In the genomic region with DNA sequence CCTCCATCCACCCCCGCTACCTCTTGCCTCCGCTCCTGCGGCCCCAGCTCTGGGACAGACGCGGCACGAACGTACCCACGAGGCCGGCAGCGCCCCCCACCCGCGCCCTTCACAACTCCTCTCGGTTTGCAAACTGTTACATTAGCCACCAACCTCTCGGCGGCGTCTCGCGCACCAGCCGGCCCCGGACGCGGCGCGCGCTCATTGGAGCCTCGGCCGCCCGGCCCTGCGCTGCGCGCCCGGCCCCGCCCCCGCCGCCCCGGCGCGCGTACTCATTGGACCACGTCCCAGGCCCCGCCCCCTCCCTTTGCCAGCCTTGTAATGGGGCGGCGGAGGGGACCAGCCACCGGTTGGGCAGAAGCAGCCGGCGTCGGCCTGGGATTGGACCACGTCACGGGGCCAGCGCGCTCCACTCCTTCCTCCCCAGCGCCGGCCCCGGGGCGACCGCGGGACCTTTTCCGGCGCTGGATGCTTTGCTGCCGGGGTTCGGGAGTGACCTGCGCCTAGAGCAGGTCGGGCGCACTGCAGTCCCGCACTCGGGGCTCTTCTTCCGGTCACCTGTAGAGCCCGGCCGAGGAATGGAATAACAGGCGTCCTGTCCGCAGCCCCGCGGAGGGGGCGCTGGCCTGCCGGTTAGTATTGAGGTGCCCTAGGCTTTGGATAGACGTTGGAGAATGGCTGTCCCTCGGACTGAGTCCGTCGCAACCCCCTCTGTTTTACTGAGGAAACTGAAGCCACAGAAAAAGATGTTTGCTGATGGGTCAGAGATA, we compare ENCODE assay signal across 1 cellular context.
TF ChIP-seq lines count a peak whose summit lies in the region.

A gene with protein sequence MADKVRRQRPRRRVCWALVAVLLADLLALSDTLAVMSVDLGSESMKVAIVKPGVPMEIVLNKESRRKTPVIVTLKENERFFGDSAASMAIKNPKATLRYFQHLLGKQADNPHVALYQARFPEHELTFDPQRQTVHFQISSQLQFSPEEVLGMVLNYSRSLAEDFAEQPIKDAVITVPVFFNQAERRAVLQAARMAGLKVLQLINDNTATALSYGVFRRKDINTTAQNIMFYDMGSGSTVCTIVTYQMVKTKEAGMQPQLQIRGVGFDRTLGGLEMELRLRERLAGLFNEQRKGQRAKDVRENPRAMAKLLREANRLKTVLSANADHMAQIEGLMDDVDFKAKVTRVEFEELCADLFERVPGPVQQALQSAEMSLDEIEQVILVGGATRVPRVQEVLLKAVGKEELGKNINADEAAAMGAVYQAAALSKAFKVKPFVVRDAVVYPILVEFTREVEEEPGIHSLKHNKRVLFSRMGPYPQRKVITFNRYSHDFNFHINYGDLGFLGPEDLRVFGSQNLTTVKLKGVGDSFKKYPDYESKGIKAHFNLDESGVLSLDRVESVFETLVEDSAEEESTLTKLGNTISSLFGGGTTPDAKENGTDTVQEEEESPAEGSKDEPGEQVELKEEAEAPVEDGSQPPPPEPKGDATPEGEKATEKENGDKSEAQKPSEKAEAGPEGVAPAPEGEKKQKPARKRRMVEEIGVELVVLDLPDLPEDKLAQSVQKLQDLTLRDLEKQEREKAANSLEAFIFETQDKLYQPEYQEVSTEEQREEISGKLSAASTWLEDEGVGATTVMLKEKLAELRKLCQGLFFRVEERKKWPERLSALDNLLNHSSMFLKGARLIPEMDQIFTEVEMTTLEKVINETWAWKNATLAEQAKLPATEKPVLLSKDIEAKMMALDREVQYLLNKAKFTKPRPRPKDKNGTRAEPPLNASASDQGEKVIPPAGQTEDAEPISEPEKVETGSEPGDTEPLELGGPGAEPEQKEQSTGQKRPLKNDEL (minus strand): TSS at position 206 of the 770 bp plus-strand sequence. CDS start 1,045 bp downstream, outside the sequence.

TF ChIP-seq in HepG2, 621 proteins besides CTCF, POLR2A, EP300 and RAD21 (continued from another document and continues in another):
- TF ChIP-seq, protein P1, sequence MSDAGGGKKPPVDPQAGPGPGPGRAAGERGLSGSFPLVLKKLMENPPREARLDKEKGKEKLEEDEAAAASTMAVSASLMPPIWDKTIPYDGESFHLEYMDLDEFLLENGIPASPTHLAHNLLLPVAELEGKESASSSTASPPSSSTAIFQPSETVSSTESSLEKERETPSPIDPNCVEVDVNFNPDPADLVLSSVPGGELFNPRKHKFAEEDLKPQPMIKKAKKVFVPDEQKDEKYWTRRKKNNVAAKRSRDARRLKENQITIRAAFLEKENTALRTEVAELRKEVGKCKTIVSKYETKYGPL (CRISPR knock-in tag; IDR thresholded peaks at IDR 0.05) = no peak
- peak; percentile 56 for TF ChIP-seq GABPA (IDR thresholded peaks at IDR 0.05; ENCODE audit: low read depth, low read length)
- TF ChIP-seq GABPA (CRISPR knock-in tag; IDR thresholded peaks at IDR 0.05; ENCODE audit: low read depth) = peak; percentile 85
- TF ChIP-seq, protein P2, sequence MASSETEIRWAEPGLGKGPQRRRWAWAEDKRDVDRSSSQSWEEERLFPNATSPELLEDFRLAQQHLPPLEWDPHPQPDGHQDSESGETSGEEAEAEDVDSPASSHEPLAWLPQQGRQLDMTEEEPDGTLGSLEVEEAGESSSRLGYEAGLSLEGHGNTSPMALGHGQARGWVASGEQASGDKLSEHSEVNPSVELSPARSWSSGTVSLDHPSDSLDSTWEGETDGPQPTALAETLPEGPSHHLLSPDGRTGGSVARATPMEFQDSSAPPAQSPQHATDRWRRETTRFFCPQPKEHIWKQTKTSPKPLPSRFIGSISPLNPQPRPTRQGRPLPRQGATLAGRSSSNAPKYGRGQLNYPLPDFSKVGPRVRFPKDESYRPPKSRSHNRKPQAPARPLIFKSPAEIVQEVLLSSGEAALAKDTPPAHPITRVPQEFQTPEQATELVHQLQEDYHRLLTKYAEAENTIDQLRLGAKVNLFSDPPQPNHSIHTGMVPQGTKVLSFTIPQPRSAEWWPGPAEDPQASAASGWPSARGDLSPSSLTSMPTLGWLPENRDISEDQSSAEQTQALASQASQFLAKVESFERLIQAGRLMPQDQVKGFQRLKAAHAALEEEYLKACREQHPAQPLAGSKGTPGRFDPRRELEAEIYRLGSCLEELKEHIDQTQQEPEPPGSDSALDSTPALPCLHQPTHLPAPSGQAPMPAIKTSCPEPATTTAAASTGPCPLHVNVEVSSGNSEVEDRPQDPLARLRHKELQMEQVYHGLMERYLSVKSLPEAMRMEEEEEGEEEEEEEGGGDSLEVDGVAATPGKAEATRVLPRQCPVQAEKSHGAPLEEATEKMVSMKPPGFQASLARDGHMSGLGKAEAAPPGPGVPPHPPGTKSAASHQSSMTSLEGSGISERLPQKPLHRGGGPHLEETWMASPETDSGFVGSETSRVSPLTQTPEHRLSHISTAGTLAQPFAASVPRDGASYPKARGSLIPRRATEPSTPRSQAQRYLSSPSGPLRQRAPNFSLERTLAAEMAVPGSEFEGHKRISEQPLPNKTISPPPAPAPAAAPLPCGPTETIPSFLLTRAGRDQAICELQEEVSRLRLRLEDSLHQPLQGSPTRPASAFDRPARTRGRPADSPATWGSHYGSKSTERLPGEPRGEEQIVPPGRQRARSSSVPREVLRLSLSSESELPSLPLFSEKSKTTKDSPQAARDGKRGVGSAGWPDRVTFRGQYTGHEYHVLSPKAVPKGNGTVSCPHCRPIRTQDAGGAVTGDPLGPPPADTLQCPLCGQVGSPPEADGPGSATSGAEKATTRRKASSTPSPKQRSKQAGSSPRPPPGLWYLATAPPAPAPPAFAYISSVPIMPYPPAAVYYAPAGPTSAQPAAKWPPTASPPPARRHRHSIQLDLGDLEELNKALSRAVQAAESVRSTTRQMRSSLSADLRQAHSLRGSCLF (CRISPR knock-in tag; IDR thresholded peaks at IDR 0.05; ENCODE audit: borderline replicate concordance) = no peak
- peak; percentile 82 for TF ChIP-seq HNRNPLL (IDR thresholded peaks at IDR 0.05; ENCODE audit: low read depth, low read length, poor library complexity, severe bottlenecking)
- no peak for TF ChIP-seq FOXJ3 (CRISPR knock-in tag; IDR thresholded peaks at IDR 0.05; ENCODE audit: borderline replicate concordance)
- TF ChIP-seq FOSL1 (CRISPR knock-in tag; IDR thresholded peaks at IDR 0.05; ENCODE audit: borderline replicate concordance) = no peak
- no peak for TF ChIP-seq FIP1L1 (IDR thresholded peaks at IDR 0.05; ENCODE audit: borderline replicate concordance, insufficient read depth, low read depth, low read length)
- no peak for TF ChIP-seq MATR3 (CRISPR knock-in tag; IDR thresholded peaks at IDR 0.05)
- no peak for TF ChIP-seq ZNF766 (CRISPR knock-in tag; IDR thresholded peaks at IDR 0.05; ENCODE audit: borderline replicate concordance)
- TF ChIP-seq SSRP1 (CRISPR knock-in tag; IDR thresholded peaks at IDR 0.05) = peak; percentile 48; the same call in 1 of the 2 replicates
- TF ChIP-seq NONO (IDR thresholded peaks at IDR 0.05) = no peak
- TF ChIP-seq NONO (CRISPR knock-in tag; conservative IDR thresholded peaks at IDR 0.05) = peak; percentile 75; the same call in 1 of the 2 replicates
- peak; percentile 56 for TF ChIP-seq DMAP1 (CRISPR knock-in tag; IDR thresholded peaks at IDR 0.05)
- TF ChIP-seq, protein P3, sequence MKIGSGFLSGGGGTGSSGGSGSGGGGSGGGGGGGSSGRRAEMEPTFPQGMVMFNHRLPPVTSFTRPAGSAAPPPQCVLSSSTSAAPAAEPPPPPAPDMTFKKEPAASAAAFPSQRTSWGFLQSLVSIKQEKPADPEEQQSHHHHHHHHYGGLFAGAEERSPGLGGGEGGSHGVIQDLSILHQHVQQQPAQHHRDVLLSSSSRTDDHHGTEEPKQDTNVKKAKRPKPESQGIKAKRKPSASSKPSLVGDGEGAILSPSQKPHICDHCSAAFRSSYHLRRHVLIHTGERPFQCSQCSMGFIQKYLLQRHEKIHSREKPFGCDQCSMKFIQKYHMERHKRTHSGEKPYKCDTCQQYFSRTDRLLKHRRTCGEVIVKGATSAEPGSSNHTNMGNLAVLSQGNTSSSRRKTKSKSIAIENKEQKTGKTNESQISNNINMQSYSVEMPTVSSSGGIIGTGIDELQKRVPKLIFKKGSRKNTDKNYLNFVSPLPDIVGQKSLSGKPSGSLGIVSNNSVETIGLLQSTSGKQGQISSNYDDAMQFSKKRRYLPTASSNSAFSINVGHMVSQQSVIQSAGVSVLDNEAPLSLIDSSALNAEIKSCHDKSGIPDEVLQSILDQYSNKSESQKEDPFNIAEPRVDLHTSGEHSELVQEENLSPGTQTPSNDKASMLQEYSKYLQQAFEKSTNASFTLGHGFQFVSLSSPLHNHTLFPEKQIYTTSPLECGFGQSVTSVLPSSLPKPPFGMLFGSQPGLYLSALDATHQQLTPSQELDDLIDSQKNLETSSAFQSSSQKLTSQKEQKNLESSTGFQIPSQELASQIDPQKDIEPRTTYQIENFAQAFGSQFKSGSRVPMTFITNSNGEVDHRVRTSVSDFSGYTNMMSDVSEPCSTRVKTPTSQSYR (CRISPR knock-in tag; IDR thresholded peaks at IDR 0.05; ENCODE audit: borderline replicate concordance) = no peak
- TF ChIP-seq, protein P4, sequence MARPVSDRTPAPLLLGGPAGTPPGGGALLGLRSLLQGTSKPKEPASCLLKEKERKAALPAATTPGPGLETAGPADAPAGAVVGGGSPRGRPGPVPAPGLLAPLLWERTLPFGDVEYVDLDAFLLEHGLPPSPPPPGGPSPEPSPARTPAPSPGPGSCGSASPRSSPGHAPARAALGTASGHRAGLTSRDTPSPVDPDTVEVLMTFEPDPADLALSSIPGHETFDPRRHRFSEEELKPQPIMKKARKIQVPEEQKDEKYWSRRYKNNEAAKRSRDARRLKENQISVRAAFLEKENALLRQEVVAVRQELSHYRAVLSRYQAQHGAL (CRISPR knock-in tag; IDR thresholded peaks at IDR 0.05; ENCODE audit: not compliant biosample characterization) = no peak
- TF ChIP-seq, protein P5, sequence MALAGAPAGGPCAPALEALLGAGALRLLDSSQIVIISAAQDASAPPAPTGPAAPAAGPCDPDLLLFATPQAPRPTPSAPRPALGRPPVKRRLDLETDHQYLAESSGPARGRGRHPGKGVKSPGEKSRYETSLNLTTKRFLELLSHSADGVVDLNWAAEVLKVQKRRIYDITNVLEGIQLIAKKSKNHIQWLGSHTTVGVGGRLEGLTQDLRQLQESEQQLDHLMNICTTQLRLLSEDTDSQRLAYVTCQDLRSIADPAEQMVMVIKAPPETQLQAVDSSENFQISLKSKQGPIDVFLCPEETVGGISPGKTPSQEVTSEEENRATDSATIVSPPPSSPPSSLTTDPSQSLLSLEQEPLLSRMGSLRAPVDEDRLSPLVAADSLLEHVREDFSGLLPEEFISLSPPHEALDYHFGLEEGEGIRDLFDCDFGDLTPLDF (CRISPR knock-in tag; IDR thresholded peaks at IDR 0.05) = no peak
- peak; percentile 68; the same call in 1 of the 2 replicates for TF ChIP-seq ZMYM4 (CRISPR knock-in tag; IDR thresholded peaks at IDR 0.05)
- TF ChIP-seq NKX3-1 (CRISPR knock-in tag; IDR thresholded peaks at IDR 0.05) = no peak
- peak; percentile 27; the same call in 1 of the 2 replicates for TF ChIP-seq ZNF264 (CRISPR knock-in tag; IDR thresholded peaks at IDR 0.05)
- TF ChIP-seq ZNF746 (CRISPR knock-in tag; IDR thresholded peaks at IDR 0.05) = no peak
- TF ChIP-seq RARA (CRISPR knock-in tag; IDR thresholded peaks at IDR 0.05) = peak; percentile 31; the same call in 1 of the 2 replicates
- TF ChIP-seq, protein P6, sequence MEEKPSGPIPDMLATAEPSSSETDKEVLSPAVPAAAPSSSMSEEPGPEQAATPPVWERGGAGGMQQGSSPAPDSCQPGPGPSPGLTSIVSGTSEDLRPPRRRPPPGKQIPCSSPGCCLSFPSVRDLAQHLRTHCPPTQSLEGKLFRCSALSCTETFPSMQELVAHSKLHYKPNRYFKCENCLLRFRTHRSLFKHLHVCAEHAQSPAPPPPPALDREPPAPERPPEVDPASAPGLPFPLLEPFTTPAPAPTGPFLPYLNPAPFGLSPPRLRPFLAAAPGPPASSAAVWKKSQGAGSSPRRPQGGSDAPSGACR (CRISPR knock-in tag; IDR thresholded peaks at IDR 0.05) = 0 out of 2 replicates have a peak, but pooled peaks have one; percentile 50
- TF ChIP-seq, protein P7, sequence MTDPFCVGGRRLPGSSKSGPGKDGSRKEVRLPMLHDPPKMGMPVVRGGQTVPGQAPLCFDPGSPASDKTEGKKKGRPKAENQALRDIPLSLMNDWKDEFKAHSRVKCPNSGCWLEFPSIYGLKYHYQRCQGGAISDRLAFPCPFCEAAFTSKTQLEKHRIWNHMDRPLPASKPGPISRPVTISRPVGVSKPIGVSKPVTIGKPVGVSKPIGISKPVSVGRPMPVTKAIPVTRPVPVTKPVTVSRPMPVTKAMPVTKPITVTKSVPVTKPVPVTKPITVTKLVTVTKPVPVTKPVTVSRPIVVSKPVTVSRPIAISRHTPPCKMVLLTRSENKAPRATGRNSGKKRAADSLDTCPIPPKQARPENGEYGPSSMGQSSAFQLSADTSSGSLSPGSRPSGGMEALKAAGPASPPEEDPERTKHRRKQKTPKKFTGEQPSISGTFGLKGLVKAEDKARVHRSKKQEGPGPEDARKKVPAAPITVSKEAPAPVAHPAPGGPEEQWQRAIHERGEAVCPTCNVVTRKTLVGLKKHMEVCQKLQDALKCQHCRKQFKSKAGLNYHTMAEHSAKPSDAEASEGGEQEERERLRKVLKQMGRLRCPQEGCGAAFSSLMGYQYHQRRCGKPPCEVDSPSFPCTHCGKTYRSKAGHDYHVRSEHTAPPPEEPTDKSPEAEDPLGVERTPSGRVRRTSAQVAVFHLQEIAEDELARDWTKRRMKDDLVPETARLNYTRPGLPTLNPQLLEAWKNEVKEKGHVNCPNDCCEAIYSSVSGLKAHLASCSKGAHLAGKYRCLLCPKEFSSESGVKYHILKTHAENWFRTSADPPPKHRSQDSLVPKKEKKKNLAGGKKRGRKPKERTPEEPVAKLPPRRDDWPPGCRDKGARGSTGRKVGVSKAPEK (CRISPR knock-in tag; IDR thresholded peaks at IDR 0.05; ENCODE audit: borderline replicate concordance) = no peak
- no peak for TF ChIP-seq WIZ (CRISPR knock-in tag; IDR thresholded peaks at IDR 0.05)
